Comparison of ENCODE assay signal across 26 cellular contexts in genomic region chr17:66203274-66204015, GRCh38. TPM values are rescaled to one million over a fixed set of nuclear protein-coding genes. Genes with fewer than 3 reads are reported as not detected.
"Had no signal": no experiment of that assay in that cellular context is flagged by ENCODE, and none has a peak within 500 bp of the region (broad histone marks: within the 10 kb centered on the region; RNA-seq: fewer than 3 reads in every experiment).

No MANE protein-coding gene starts in this region.

- H3K27me3 ChIP-seq: heart left ventricle, sigmoid colon, stomach had no signal

- H3K4me1 ChIP-seq: sigmoid colon had no signal

- H3K9me3 ChIP-seq: sigmoid colon, stomach had no signal

- H3K36me3 ChIP-seq: heart left ventricle, sigmoid colon, stomach had no signal

- FAIRE-seq: endometrium, frontal cortex, islet of Langerhans had no signal

- H3K4me3 ChIP-seq: heart left ventricle, sigmoid colon, skin epidermis, stomach had no signal

- H3K4me1 Mint-ChIP-seq: nephron had no signal

- H3K27ac ChIP-seq: heart left ventricle, sigmoid colon, skin epidermis, stomach had no signal

- ATAC-seq: esophagus mucosa, heart left ventricle had no signal

- H3K27ac Mint-ChIP-seq: nephron had no signal

- DNase-seq: effector memory CD4-positive, alpha-beta T cell; heart left ventricle; hippocampal formation; kidney glomerular epithelial cell; midbrain; naive B cell; posterior cingulate gyrus; sigmoid colon; stimulated activated CD4-positive, alpha-beta T cell treated with anti-CD3 and anti-CD28 coated beads, Interleukin-2, amount 100 ng/mL, for 24 hours; stimulated activated CD4-positive, alpha-beta T cell treated with anti-CD3 and anti-CD28 coated beads, Interleukin-4, amount 100 ng/mL, for 4 hours; stimulated activated naive CD4-positive, alpha-beta T cell; stomach; substantia nigra; trophoblast cell had no signal

- H3K4me3 Mint-ChIP-seq: naive B cell, nephron had no signal

RNA-seq across cellular contexts. Expression of gene APOH, which starts 25.8 kb away (rescaled TPM):
- total RNA-seq: fibroblast of lung, frontal cortex, glomerular endothelial cell, lower leg skin, osteocyte, pulmonary artery endothelial cell, urinary bladder had no signal
- polyA plus RNA-seq: fibroblast of lung had no signal
